Comparison of ENCODE assay signal across 1 cellular context in the genomic region with DNA sequence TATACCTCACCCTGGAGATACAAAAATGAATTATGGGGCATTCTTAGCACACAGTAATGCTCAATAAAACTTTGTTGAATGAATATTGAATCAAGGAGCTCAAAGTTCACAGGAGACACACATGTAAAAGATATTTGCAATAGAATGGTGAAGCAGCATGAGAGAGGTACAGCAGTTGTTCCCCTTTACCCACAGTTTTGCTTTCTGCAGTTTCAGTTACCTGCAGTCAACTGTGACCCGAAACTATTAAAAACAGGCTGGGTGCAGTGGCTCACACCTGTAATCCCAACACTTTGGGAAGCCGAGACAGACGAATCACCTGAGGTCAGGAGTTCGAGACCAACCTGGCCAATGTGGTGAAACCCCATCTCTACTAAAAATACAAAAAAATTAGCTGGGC.
TF ChIP-seq lines count a peak whose summit lies in the region.

No MANE protein-coding gene starts in this region.

TF ChIP-seq in IMR-90, 13 proteins besides CTCF, POLR2A, EP300 and RAD21:
- TF ChIP-seq RCOR1 (IDR thresholded peaks at IDR 0.05; ENCODE audit: insufficient replicate concordance, low read length) (no peak), FOS (IDR thresholded peaks at IDR 0.05; ENCODE audit: low read depth, low read length) (no peak), SMC3 (IDR thresholded peaks at IDR 0.05; ENCODE audit: low read depth, low read length) (no peak), BHLHE40 (IDR thresholded peaks at IDR 0.05; ENCODE audit: low read depth, low read length) (no peak), CHD1 (IDR thresholded peaks at IDR 0.05; ENCODE audit: low read depth, low read length) (no peak), MAFK (IDR thresholded peaks at IDR 0.05; ENCODE audit: low read depth, low read length) (no peak), CEBPB (IDR thresholded peaks at IDR 0.05; ENCODE audit: low read depth, low read length) (no peak), NFE2L2 (IDR thresholded peaks at IDR 0.05; ENCODE audit: low read depth, low read length) (no peak), RFX5 (IDR thresholded peaks at IDR 0.05; ENCODE audit: low read depth, low read length) (no peak), MAZ (IDR thresholded peaks at IDR 0.05; ENCODE audit: borderline replicate concordance, low read depth, low read length) (no peak), MXI1 (IDR thresholded peaks at IDR 0.05; ENCODE audit: borderline replicate concordance, low read depth, low read length) (no peak)
- TF ChIP-seq, protein P1, sequence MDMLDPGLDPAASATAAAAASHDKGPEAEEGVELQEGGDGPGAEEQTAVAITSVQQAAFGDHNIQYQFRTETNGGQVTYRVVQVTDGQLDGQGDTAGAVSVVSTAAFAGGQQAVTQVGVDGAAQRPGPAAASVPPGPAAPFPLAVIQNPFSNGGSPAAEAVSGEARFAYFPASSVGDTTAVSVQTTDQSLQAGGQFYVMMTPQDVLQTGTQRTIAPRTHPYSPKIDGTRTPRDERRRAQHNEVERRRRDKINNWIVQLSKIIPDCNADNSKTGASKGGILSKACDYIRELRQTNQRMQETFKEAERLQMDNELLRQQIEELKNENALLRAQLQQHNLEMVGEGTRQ (IDR thresholded peaks at IDR 0.05; ENCODE audit: low read depth, low read length): no peak
- TF ChIP-seq, protein P2, sequence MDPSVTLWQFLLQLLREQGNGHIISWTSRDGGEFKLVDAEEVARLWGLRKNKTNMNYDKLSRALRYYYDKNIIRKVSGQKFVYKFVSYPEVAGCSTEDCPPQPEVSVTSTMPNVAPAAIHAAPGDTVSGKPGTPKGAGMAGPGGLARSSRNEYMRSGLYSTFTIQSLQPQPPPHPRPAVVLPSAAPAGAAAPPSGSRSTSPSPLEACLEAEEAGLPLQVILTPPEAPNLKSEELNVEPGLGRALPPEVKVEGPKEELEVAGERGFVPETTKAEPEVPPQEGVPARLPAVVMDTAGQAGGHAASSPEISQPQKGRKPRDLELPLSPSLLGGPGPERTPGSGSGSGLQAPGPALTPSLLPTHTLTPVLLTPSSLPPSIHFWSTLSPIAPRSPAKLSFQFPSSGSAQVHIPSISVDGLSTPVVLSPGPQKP (IDR thresholded peaks at IDR 0.05; ENCODE audit: borderline replicate concordance, low read depth, low read length): no peak
